In genomic region chr9:128431207-128431606, GRCh38 we compare ENCODE assay signal across 19 cellular contexts. TPM values are rescaled to one million over a fixed set of nuclear protein-coding genes. Genes with fewer than 3 reads are reported as not detected.
A peak's percentile ranks its signal among the peaks of the same experiment; 100 is the strongest.
DNase-seq lines count a peak whose midpoint lies in the region; ATAC-seq, FAIRE-seq and TF ChIP-seq lines count a peak whose summit lies in the region.
"Had no signal": no experiment of that assay in that cellular context is flagged by ENCODE, and none has a peak within 500 bp of the region (broad histone marks: within the 10 kb centered on the region; RNA-seq: fewer than 3 reads in every experiment).

No MANE protein-coding gene starts in this region.

- TF ChIP-seq EP300 in H1 (IDR thresholded peaks at IDR 0.05; ENCODE audit: borderline replicate concordance in 1 of 2, low read depth in 2 of 2, low read length in 2 of 2): no peak

- H4K5ac ChIP-seq in H1 (ENCODE audit: insufficient read length, low read depth, low read length): no peak overlapping the region

- H3K79me2 ChIP-seq in H1 (ENCODE audit: control insufficient read depth in 1 of 2, insufficient read depth in 2 of 2, low read length in 2 of 2): no peaks in the 10 kb centered on the region

- H3K23me2 ChIP-seq in H1 (ENCODE audit: low read depth, low read length): no peaks in the 10 kb centered on the region

- no peak overlapping the region for H2BK12ac ChIP-seq in H1 (ENCODE audit: low read depth, low read length)

- no peak overlapping the region for H3K23ac ChIP-seq in H1 (ENCODE audit: insufficient read length)

- H2AFZ ChIP-seq in H1 (ENCODE audit: low read length): no peak overlapping the region

- TF ChIP-seq RAD21 in H1 (IDR thresholded peaks at IDR 0.05 in 1 of 2, conservative IDR thresholded peaks at IDR 0.05 in 1 of 2; ENCODE audit: low read depth in 2 of 2, low read length in 2 of 2): no peak

- TF ChIP-seq POLR2A in H1 (IDR thresholded peaks at IDR 0.05; ENCODE audit: control extremely low read depth in 1 of 2, low read depth in 2 of 2, low read length in 2 of 2): no peak

- no peak overlapping the region for H2BK120ac ChIP-seq in H1 (replicated peaks; ENCODE audit: low read depth, low read length)

- H3K18ac ChIP-seq in H1 (ENCODE audit: extremely low read depth, low read length): no peak overlapping the region

- H3K4me2 ChIP-seq in H1 (ENCODE audit: insufficient read depth in 1 of 2, low read depth in 2 of 2, low read length in 2 of 2): no peak overlapping the region
- H3K4me2 ChIP-seq: A549 had no signal

- H3K27me3 Mint-ChIP-seq in nephron progenitor cell (ENCODE audit: low read depth, poor library complexity) (no peaks in the 10 kb centered on the region), natural killer cell (ENCODE audit: low read depth in 2 of 2) (no peaks in the 10 kb centered on the region)
- H3K27me3 Mint-ChIP-seq: CD4-positive, alpha-beta memory T cell had no signal

- peaks cover 11% of the 10 kb centered on the region for H3K36me3 Mint-ChIP-seq in nephron progenitor cell (ENCODE audit: low read depth)
- H3K36me3 Mint-ChIP-seq in natural killer cell: no peaks in the 10 kb centered on the region
- H3K36me3 Mint-ChIP-seq: CD4-positive, alpha-beta memory T cell had no signal

- H3K9me3 ChIP-seq in H1 (ENCODE audit: insufficient read depth in 2 of 2, low read depth in 1 of 2, low read length in 1 of 2): no peaks in the 10 kb centered on the region
- H3K9me3 ChIP-seq: A549, BE2C, HAP-1 had no signal

- H2BK15ac ChIP-seq in H1 (ENCODE audit: low read length): no peak overlapping the region

- peak overlapping the region; percentile 14; the same call in 1 of the 2 replicates for H4K8ac ChIP-seq in H1 (ENCODE audit: extremely low read depth, insufficient read depth, low read length)

- no peak overlapping the region for H3K14ac ChIP-seq in H1 (ENCODE audit: insufficient read length)

- intact Hi-C loops in natural killer cell (cut with micrococcal nuclease): no loop called here

- H3K79me1 ChIP-seq in H1 (ENCODE audit: low read depth, low read length): no peaks in the 10 kb centered on the region

- H3K36me3 ChIP-seq in bronchial epithelial cell (ENCODE audit: control insufficient read depth, insufficient read depth, low read length) (no peaks in the 10 kb centered on the region), H1 (ENCODE audit: control insufficient read depth in 2 of 4, insufficient read depth in 4 of 4, low read length in 3 of 4) (no peaks in the 10 kb centered on the region)
- H3K36me3 ChIP-seq: BE2C had no signal

- H3K4me1 ChIP-seq in H1 (replicated peaks in 1 of 4; ENCODE audit: control insufficient read depth in 3 of 4, insufficient read depth in 4 of 4, low read length in 3 of 4): peaks cover 0 to 6% (median 0%) of the 10 kb centered on the region in 4 experiments; a peak in 2 of 7 replicates
- H3K4me1 ChIP-seq: A549, BE2C, HAP-1 had no signal

- H3K27ac Mint-ChIP-seq in nephron progenitor cell: peak overlapping the region; percentile 97
- no peak overlapping the region for H3K27ac Mint-ChIP-seq in natural killer cell
- H3K27ac Mint-ChIP-seq: CD4-positive, alpha-beta memory T cell; HFFc6 had no signal

- CTCF ChIA-PET in H1 (lab: Charles Lee; ENCODE audit: partially characterized antibody): interaction anchor here (0.9 kb wide), 1 partner anchor 63 kb away, joined by 3 read pairs; no protein-coding TSS in a partner anchor

- H4K20me1 ChIP-seq in H1 (replicated peaks in 1 of 2; ENCODE audit: control insufficient read depth in 1 of 2, insufficient read depth in 2 of 2, low read length in 2 of 2): no peaks in the 10 kb centered on the region

- no peak for ATAC-seq in natural killer cell
- ATAC-seq: A549, GM12878 had no signal

- H3K27ac ChIP-seq in H1 (ENCODE audit: low read depth, low read length): no peak overlapping the region
- H3K27ac ChIP-seq: A549, C4-2B had no signal

- no peak overlapping the region for H4K91ac ChIP-seq in H1 (replicated peaks; ENCODE audit: insufficient read length, low read length)

- TF ChIP-seq CTCF in bronchial epithelial cell (IDR thresholded peaks at IDR 0.05; ENCODE audit: insufficient read depth, low read length, severe bottlenecking) (no peak), H1 (IDR thresholded peaks at IDR 0.05; ENCODE audit: control extremely low read depth in 1 of 3, insufficient read depth in 1 of 3, low read depth in 1 of 3, low read length in 3 of 3) (no peak), nephron progenitor cell (IDR thresholded peaks at IDR 0.05) (no peak), natural killer cell (IDR thresholded peaks at IDR 0.05) (no peak)

- H2AK5ac ChIP-seq in H1 (ENCODE audit: low read depth, low read length): no peak overlapping the region

- DNase-seq in bronchial epithelial cell (ENCODE audit: low read depth) (no peak), H1 (ENCODE audit: low read depth in 1 of 2, low spot score in 2 of 2) (no peak), nephron progenitor cell (no peak), superior temporal gyrus (ENCODE audit: extremely low spot score) (peak; percentile 32), SK-N-DZ (ENCODE audit: low spot score) (no peak), natural killer cell (no peak), NCI-H1436 (lab: John Stamatoyannopoulos, UW) (no peak)
- DNase-seq in activated CD4-positive, CD25-positive, alpha-beta regulatory T cell (lab: John Stamatoyannopoulos, UW): no peak
- DNase-seq: BE2C; CD4-positive, alpha-beta memory T cell; DMS79; GOT3; HFFc6; IMR-90 had no signal

- H3K4me1 Mint-ChIP-seq in nephron progenitor cell (peaks cover 17% of the 10 kb centered on the region), natural killer cell (no peaks in the 10 kb centered on the region)
- H3K4me1 Mint-ChIP-seq: CD4-positive, alpha-beta memory T cell had no signal

- no peak overlapping the region for H3K56ac ChIP-seq in H1 (replicated peaks; ENCODE audit: insufficient read length, low read depth, low read length)

- H3K9me3 Mint-ChIP-seq in nephron progenitor cell (no peaks in the 10 kb centered on the region), natural killer cell (no peaks in the 10 kb centered on the region)
- H3K9me3 Mint-ChIP-seq: CD4-positive, alpha-beta memory T cell; HFFc6 had no signal

- FAIRE-seq in bronchial epithelial cell (lab: Jason Lieb, UNC) (peak; percentile 32), H1 (lab: Jason Lieb, UNC) (no peak)
- FAIRE-seq: A549, GM12878, GM18507 had no signal

- H3K27me3 ChIP-seq in bronchial epithelial cell (ENCODE audit: control insufficient read depth, insufficient read depth, low read length): no peaks in the 10 kb centered on the region
- H3K27me3 ChIP-seq in H1 (replicated peaks in 1 of 4; ENCODE audit: control insufficient read depth in 3 of 4, extremely low read depth in 1 of 4, insufficient read depth in 3 of 4, low read length in 3 of 4): no peaks in the 10 kb centered on the region
- H3K27me3 ChIP-seq: BE2C had no signal

- H3K4me3 Mint-ChIP-seq in nephron progenitor cell (no peak overlapping the region), natural killer cell (no peak overlapping the region)
- H3K4me3 Mint-ChIP-seq: CD4-positive, alpha-beta memory T cell; HFFc6 had no signal

- POLR2A ChIA-PET in H1 (lab: Charles Lee; ENCODE audit: partially characterized antibody): no interaction called here

- no peak overlapping the region for H3K4ac ChIP-seq in H1 (replicated peaks; ENCODE audit: insufficient read length, low read depth, low read length)

- no peak overlapping the region for H2BK20ac ChIP-seq in H1 (ENCODE audit: low read length)

- H2BK5ac ChIP-seq in H1 (ENCODE audit: low read depth, low read length): no peak overlapping the region

- H3K4me3 ChIP-seq in bronchial epithelial cell (ENCODE audit: low read depth, low read length) (no peak overlapping the region), H1 (ENCODE audit: extremely low read depth in 1 of 4, insufficient read depth in 2 of 4, low read depth in 3 of 4, low read length in 4 of 4) (no peak overlapping the region)
- H3K4me3 ChIP-seq: A549, GM12878, HAP-1 had no signal

- H3K9ac ChIP-seq in H1 (replicated peaks in 1 of 4; ENCODE audit: extremely low read depth in 1 of 4, low read depth in 3 of 4, low read length in 3 of 4): no peak overlapping the region

- WGBS in H1 (ENCODE audit: extremely low coverage in 1 of 2, insufficient coverage in 1 of 2, insufficient read length in 1 of 2, insufficient replicate concordance in 2 of 2, low coverage in 1 of 2, low lambda C conversion rate in 2 of 2, missing lambda C conversion rate in 1 of 2), 2 experiments: 91% methylated on average over 8 of the region's 8 CpGs; no CpG with 5 or more reads in 1 of the 2 experiments

TF ChIP-seq in H1, 55 proteins besides CTCF, POLR2A, EP300 and RAD21 (continues in another document):
- TF ChIP-seq, protein P1, sequence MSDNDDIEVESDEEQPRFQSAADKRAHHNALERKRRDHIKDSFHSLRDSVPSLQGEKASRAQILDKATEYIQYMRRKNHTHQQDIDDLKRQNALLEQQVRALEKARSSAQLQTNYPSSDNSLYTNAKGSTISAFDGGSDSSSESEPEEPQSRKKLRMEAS (IDR thresholded peaks at IDR 0.05): no peak

RNA-seq across cellular contexts. Expression of gene CERCAM, which starts 10.6 kb away (rescaled TPM):
- total RNA-seq in bronchial epithelial cell (12.4 and 28.2 TPM in 2 replicates), natural killer cell (10 to 100 TPM; 11.5 to 29.6 (median 24.2) TPM)
- total RNA-seq in H1 (2021; fragmentation: NEBNext Ultra II Directional; extraction: Animal tissue kit (Norgen Biotek cat#: 25700)): 3.1 and 4.0 TPM in 2 replicates
- 5.2 and 7.2 TPM in 2 replicates for polyA plus RNA-seq in H1 (2011; rRNA removed)
- polyA plus RNA-seq in H1 (2011; cell fraction: cytosol; rRNA removed): 5.2 TPM
- 7.3 TPM for polyA plus RNA-seq in H1 (2011; cell fraction: nucleus; rRNA removed)
- polyA plus RNA-seq in H1 (2012, experiment 1 of 2): 2.0 to 3.8 TPM (median 3.4 TPM) in 4 replicates
- polyA plus RNA-seq in H1 (2012, experiment 2 of 2): 3.0 TPM
- polyA plus RNA-seq in H1 (2013, experiment 1 of 2): 5.4 TPM
- 5.6 TPM for polyA plus RNA-seq in H1 (2013, experiment 2 of 2)
- 2.1 and 4.0 TPM in 2 replicates for polyA minus RNA-seq in H1 (2011; rRNA and poly(A)+ RNA removed)
- 3.6 TPM for polyA minus RNA-seq in H1 (2011; cell fraction: cytosol; rRNA and poly(A)+ RNA removed)
- 3.3 TPM for polyA minus RNA-seq in H1 (2011; cell fraction: nucleus; rRNA and poly(A)+ RNA removed)
- polyA plus RNA-seq in SK-N-DZ (2014; cell fraction: cytosol; rRNA removed): 17.3 and 17.5 TPM in 2 replicates
- 25.4 and 37.9 TPM in 2 replicates for polyA plus RNA-seq in SK-N-DZ (2014; cell fraction: nucleus; rRNA removed)

RNA-seq across cellular contexts. Expression of gene ODF2, which starts 24.6 kb away (rescaled TPM):
- total RNA-seq in bronchial epithelial cell (17.6 and 27.1 TPM in 2 replicates), natural killer cell (10 to 100 TPM; 36.4 to 44.4 (median 37.5) TPM)
- total RNA-seq in H1 (2021; fragmentation: NEBNext Ultra II Directional; extraction: Animal tissue kit (Norgen Biotek cat#: 25700)): 17.9 and 19.9 TPM in 2 replicates
- polyA plus RNA-seq in H1 (2011; rRNA removed): 5.6 and 7.6 TPM in 2 replicates
- 9.0 TPM for polyA plus RNA-seq in H1 (2011; cell fraction: cytosol; rRNA removed)
- polyA plus RNA-seq in H1 (2011; cell fraction: nucleus; rRNA removed): 38.7 TPM
- polyA plus RNA-seq in H1 (2012, experiment 1 of 2): 16.2 to 18.4 TPM (median 17.1 TPM) in 4 replicates
- 3.1 TPM for polyA plus RNA-seq in H1 (2012, experiment 2 of 2)
- 16.2 TPM for polyA plus RNA-seq in H1 (2013, experiment 1 of 2)
- 13.5 TPM for polyA plus RNA-seq in H1 (2013, experiment 2 of 2)
- polyA minus RNA-seq in H1 (2011; rRNA and poly(A)+ RNA removed): 4.0 and 6.1 TPM in 2 replicates
- 4.8 TPM for polyA minus RNA-seq in H1 (2011; cell fraction: cytosol; rRNA and poly(A)+ RNA removed)
- polyA minus RNA-seq in H1 (2011; cell fraction: nucleus; rRNA and poly(A)+ RNA removed): 7.0 TPM
- 41.0 and 44.2 TPM in 2 replicates for polyA plus RNA-seq in SK-N-DZ (2014; cell fraction: cytosol; rRNA removed)
- 129 and 152 TPM in 2 replicates for polyA plus RNA-seq in SK-N-DZ (2014; cell fraction: nucleus; rRNA removed)
